ENCODE assay signal across 1 cellular context in genomic region chr9:37903581-37903830, GRCh38.
TF ChIP-seq lines count a peak whose summit lies in the region.

No MANE protein-coding gene starts in this region.

TF ChIP-seq in H1, 55 proteins besides CTCF, POLR2A, EP300 and RAD21:
- TF ChIP-seq HDAC2 (IDR thresholded peaks at IDR 0.05; ENCODE audit: borderline replicate concordance in 1 of 2, low read depth in 2 of 2, low read length in 2 of 2) (peak in 1 of 2 experiments; percentile 52; a peak in 1 of 4 replicates), EGR1 (IDR thresholded peaks at IDR 0.05; ENCODE audit: borderline replicate concordance, low read depth, low read length) (0 out of 2 replicates have a peak, but pooled peaks have one; percentile 14), TEAD4 (IDR thresholded peaks at IDR 0.05; ENCODE audit: low read depth, low read length) (no peak)
